Comparison of ENCODE assay signal across 25 cellular contexts in genomic region chr20:17990278-17990972, GRCh38. TPM values are rescaled to one million over a fixed set of nuclear protein-coding genes. Genes with fewer than 3 reads are reported as not detected.
DNase-seq lines count a peak whose midpoint lies in the region; TF ChIP-seq lines count a peak whose summit lies in the region.
"Had no signal": no experiment of that assay in that cellular context is flagged by ENCODE, and none has a peak within 500 bp of the region (broad histone marks: within the 10 kb centered on the region; RNA-seq: fewer than 3 reads in every experiment).

No MANE protein-coding gene starts in this region.

- no peak for TF ChIP-seq CTCF in C4-2B (conservative IDR thresholded peaks at IDR 0.05)
- TF ChIP-seq CTCF in HFFc6 (IDR thresholded peaks at IDR 0.05), result no peak

- no peaks in the 10 kb centered on the region for H3K9me3 Mint-ChIP-seq in HFFc6
- H3K9me3 Mint-ChIP-seq: activated CD4-positive, alpha-beta memory T cell treated with anti-CD3 and anti-CD28 coated beads, Interleukin-2, amount 10 ng/mL, durations not matched to agents 7 days and 5 days; activated naive CD4-positive, alpha-beta T cell treated with anti-CD3 and anti-CD28 coated beads, Interleukin-2, amount 50 U/mL, for 72 hours; natural killer cell treated with Interleukin-12 subunit alpha and Interleukin-12 subunit beta and Interleukin-15 and Interleukin-18, amount 100 ng/mL, for 72 hours had no signal

- peak overlapping the region; percentile 54; the same call in 1 of the 2 replicates for H3K27ac ChIP-seq in C4-2B
- H3K27ac ChIP-seq: coronary artery, SJSA1 had no signal

- no peak overlapping the region for H3K4me3 Mint-ChIP-seq in HFFc6
- H3K4me3 Mint-ChIP-seq: activated CD4-positive, alpha-beta memory T cell treated with anti-CD3 and anti-CD28 coated beads, Interleukin-2, amount 10 ng/mL, durations not matched to agents 7 days and 5 days; natural killer cell treated with Interleukin-12 subunit alpha and Interleukin-12 subunit beta and Interleukin-15 and Interleukin-18, amount 100 ng/mL, for 72 hours had no signal

- H3K36me3 Mint-ChIP-seq in HFFc6 (ENCODE audit: low read depth), result no peaks in the 10 kb centered on the region; the same call in 1 of the 2 replicates
- H3K36me3 Mint-ChIP-seq: natural killer cell treated with Interleukin-12 subunit alpha and Interleukin-12 subunit beta and Interleukin-15 and Interleukin-18, amount 100 ng/mL, for 72 hours had no signal

- peak; percentile 56 for DNase-seq in HFFc6
- peak; percentile 38 for DNase-seq in T1000 (lab: John Stamatoyannopoulos, UW)
- DNase-seq in mesenteric fat pad (ENCODE audit: low spot score), result peak; percentile 30
- DNase-seq in DMS 273 treated with DMSO at 0.1 percent for 48 hours (lab: John Stamatoyannopoulos, UW), result no peak
- DNase-seq in T-helper 1 cell, result no peak
- no peak for DNase-seq in NCI-H510A treated with DMSO at 0.1 percent for 48 hours (lab: John Stamatoyannopoulos, UW)
- DNase-seq: activated CD4-positive, alpha-beta memory T cell treated with anti-CD3 and anti-CD28 coated beads, Interleukin-2, amount 10 ng/mL, durations not matched to agents 7 days and 5 days; activated CD4-positive, CD25-positive, alpha-beta regulatory T cell treated with anti-CD3 and anti-CD28 coated beads, Interleukin-2, amount 50 U/mL, for 72 hours; effector memory CD4-positive, alpha-beta T cell; erythroblast; H7; head of caudate nucleus; Kasumi-1; NCI-H1694; NCI-H2171; NCI-H524 treated with DMSO at 0.1 percent for 48 hours; small intestine; stimulated activated CD4-positive, alpha-beta T cell treated with anti-CD3 and anti-CD28 coated beads, Interleukin-1b, Interleukin-23, amount 100 ng/mL, for 48 hours; stimulated activated CD8-positive, alpha-beta memory T cell treated with anti-CD3 and anti-CD28 coated beads, Interleukin-4, amount 100 ng/mL, for 48 hours; transverse colon had no signal

- H3K27me3 Mint-ChIP-seq in HFFc6 (ENCODE audit: insufficient read depth), result no peaks in the 10 kb centered on the region
- H3K27me3 Mint-ChIP-seq: activated CD4-positive, alpha-beta memory T cell treated with anti-CD3 and anti-CD28 coated beads, Interleukin-2, amount 10 ng/mL, durations not matched to agents 7 days and 5 days; natural killer cell treated with Interleukin-12 subunit alpha and Interleukin-12 subunit beta and Interleukin-15 and Interleukin-18, amount 100 ng/mL, for 72 hours had no signal

- no peak overlapping the region for H3K27ac Mint-ChIP-seq in HFFc6
- H3K27ac Mint-ChIP-seq: activated CD4-positive, alpha-beta memory T cell treated with anti-CD3 and anti-CD28 coated beads, Interleukin-2, amount 10 ng/mL, durations not matched to agents 7 days and 5 days; activated naive CD4-positive, alpha-beta T cell treated with anti-CD3 and anti-CD28 coated beads, Interleukin-2, amount 50 U/mL, for 72 hours; natural killer cell treated with Interleukin-12 subunit alpha and Interleukin-12 subunit beta and Interleukin-15 and Interleukin-18, amount 100 ng/mL, for 72 hours had no signal

- H3K4me1 Mint-ChIP-seq in HFFc6 (ENCODE audit: low read depth), result peaks cover 10% of the 10 kb centered on the region

RNA-seq across cellular contexts. Expression of gene MGME1, which starts 21.6 kb away (rescaled TPM):
- 10 to 100 TPM; 12.7 to 19.2 (median 17.9) TPM for total RNA-seq in HFFc6 (2021; fragmentation: NEBNext Ultra II Directional; extraction: Animal tissue kit (Norgen Biotek cat#: 25700))
- total RNA-seq in mesenteric fat pad, result 10.6 TPM

RNA-seq across cellular contexts. Expression of gene SNX5, which starts 21.8 kb away (rescaled TPM):
- total RNA-seq in HFFc6 (2021; fragmentation: NEBNext Ultra II Directional; extraction: Animal tissue kit (Norgen Biotek cat#: 25700)), result 10 to 100 TPM; 69.6 to 97.5 (median 81.8) TPM
- 97.6 TPM for total RNA-seq in mesenteric fat pad

Comparison
In these comparisons a context has a peak if more than half of its experiments do, and no peak if none do; other contexts are left out.
1. DNase-seq: peak in HFFc6 (single experiment), T1000 (single experiment) and mesenteric fat pad (single experiment); none in DMS 273 treated with DMSO at 0.1 percent for 48 hours (single experiment), T-helper 1 cell (0 of 5) and NCI-H510A treated with DMSO at 0.1 percent for 48 hours (single experiment).